Comparison of ENCODE assay signal across 8 cellular contexts in the genomic region with DNA sequence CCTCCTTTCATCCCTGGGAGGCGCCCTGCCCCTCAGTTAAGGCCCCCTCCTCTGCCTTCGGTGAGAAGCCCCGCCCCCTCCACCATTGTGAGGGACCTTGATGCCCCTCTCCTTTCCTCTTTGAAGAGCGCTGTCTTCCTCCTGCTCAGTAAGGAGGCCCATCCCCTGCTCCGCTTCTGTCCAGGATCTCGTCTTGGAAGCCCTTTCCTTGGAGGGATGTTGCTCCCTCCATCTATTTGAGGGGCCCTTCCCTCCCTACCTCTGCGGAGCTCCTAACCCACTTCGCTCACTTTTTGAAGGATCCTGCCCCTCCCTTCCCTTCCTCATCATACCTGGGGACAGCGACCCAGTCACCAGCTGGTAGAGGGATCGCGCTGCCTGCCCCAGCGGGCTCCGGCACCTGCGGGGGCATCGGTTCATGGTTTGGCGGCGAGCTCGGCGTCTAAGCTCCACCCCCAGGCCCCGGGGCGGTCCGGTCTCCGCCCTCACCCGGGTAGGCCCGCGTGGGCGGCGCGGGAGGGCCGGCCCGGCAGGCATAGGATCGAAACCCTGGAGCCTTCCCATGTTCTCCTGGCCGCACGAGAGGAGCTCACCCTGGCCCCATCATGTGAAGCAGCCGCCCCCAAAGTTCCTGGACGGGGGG. TPM values are rescaled to one million over a fixed set of nuclear protein-coding genes. Genes with fewer than 3 reads are reported as not detected.
DNase-seq lines count a peak whose midpoint lies in the region; ATAC-seq and TF ChIP-seq lines count a peak whose summit lies in the region.

No MANE protein-coding gene starts in this region.

- no peaks in the 10 kb centered on the region for H3K9me3 Mint-ChIP-seq in activated naive CD8-positive, alpha-beta T cell treated with anti-CD3 and anti-CD28 coated beads, Interleukin-2, amount 10 ng/mL, durations not matched to agents 7 days and 5 days

- no peak overlapping the region for H3K27ac Mint-ChIP-seq in activated naive CD8-positive, alpha-beta T cell treated with anti-CD3 and anti-CD28 coated beads, Interleukin-2, amount 10 ng/mL, durations not matched to agents 7 days and 5 days

- ATAC-seq in GM21381 (IDR thresholded peaks at IDR 0.05; ENCODE audit: unreplicated experiment), result peak; percentile 34
- peak; percentile 60 for ATAC-seq in activated naive CD8-positive, alpha-beta T cell treated with anti-CD3 and anti-CD28 coated beads, Interleukin-2, amount 10 ng/mL, durations not matched to agents 7 days and 5 days (ENCODE audit: low read depth)

- peak; percentile 16 for DNase-seq in RPMI7951 (ENCODE audit: low read depth)
- peak; percentile 76 for DNase-seq in activated naive CD8-positive, alpha-beta T cell treated with anti-CD3 and anti-CD28 coated beads, Interleukin-2, amount 10 ng/mL, durations not matched to agents 7 days and 5 days
- DNase-seq in right atrium auricular region (ENCODE audit: low spot score), result no peak
- DNase-seq in sigmoid colon, result no peak
- DNase-seq in Kasumi-1 (lab: John Stamatoyannopoulos, UW), result no peak
- DNase-seq in NCI-H446 (lab: John Stamatoyannopoulos, UW), result no peak
- DNase-seq in NCI-H1694 treated with DMSO at 0.1 percent for 48 hours (lab: John Stamatoyannopoulos, UW), result no peak

- H3K4me3 Mint-ChIP-seq in activated naive CD8-positive, alpha-beta T cell treated with anti-CD3 and anti-CD28 coated beads, Interleukin-2, amount 10 ng/mL, durations not matched to agents 7 days and 5 days, result peak overlapping the region; percentile 76

- no peaks in the 10 kb centered on the region for H3K9me3 ChIP-seq in right atrium auricular region
- H3K9me3 ChIP-seq in sigmoid colon, result no peaks in the 10 kb centered on the region

- intact Hi-C loops in sigmoid colon (cut with DNase I), result loop anchor here (5.0 kb wide), 2 partner anchors 173 to 233 kb away; no protein-coding TSS in a partner anchor

- H3K4me1 ChIP-seq in right atrium auricular region, result peaks cover 0 to 61% of the 10 kb centered on the region in 2 donors
- H3K4me1 ChIP-seq in sigmoid colon, result peaks cover 0 to 38% (median 34%) of the 10 kb centered on the region in 4 donors

- peaks cover 20% of the 10 kb centered on the region for H3K27me3 Mint-ChIP-seq in activated naive CD8-positive, alpha-beta T cell treated with anti-CD3 and anti-CD28 coated beads, Interleukin-2, amount 10 ng/mL, durations not matched to agents 7 days and 5 days

- peaks cover 43% of the 10 kb centered on the region for H3K4me1 Mint-ChIP-seq in activated naive CD8-positive, alpha-beta T cell treated with anti-CD3 and anti-CD28 coated beads, Interleukin-2, amount 10 ng/mL, durations not matched to agents 7 days and 5 days

- H3K36me3 ChIP-seq in right atrium auricular region, result no peaks in the 10 kb centered on the region
- no peaks in the 10 kb centered on the region for H3K36me3 ChIP-seq in sigmoid colon

- WGBS in sigmoid colon, 2 donors, result 13 to 20% methylated on average over 36 of the region's 36 CpGs

- H3K27ac ChIP-seq in right atrium auricular region (peak overlapping the region; percentile 56 to 64), sigmoid colon (no peak overlapping the region)

- H3K4me3 ChIP-seq in right atrium auricular region (peak overlapping the region; percentile 20 to 58), sigmoid colon (peak overlapping the region in 3 of 4 donors; percentile 21 to 37 (median 37))

- TF ChIP-seq CTCF in right atrium auricular region (IDR thresholded peaks at IDR 0.05) (no peak), sigmoid colon (IDR thresholded peaks at IDR 0.05) (no peak)

- TF ChIP-seq EP300 in sigmoid colon (IDR thresholded peaks at IDR 0.05), result no peak

- no peak for TF ChIP-seq POLR2A in sigmoid colon (IDR thresholded peaks at IDR 0.05)

- H3K27me3 ChIP-seq in right atrium auricular region (no peaks in the 10 kb centered on the region), sigmoid colon (peaks cover 0 to 5% (median 0%) of the 10 kb centered on the region in 3 donors)

- POLR2A ChIA-PET in activated naive CD8-positive, alpha-beta T cell treated with anti-CD3 and anti-CD28 coated beads, Interleukin-2, amount 10 ng/mL, durations not matched to agents 7 days and 5 days (lab: Charles Lee), result interaction anchor here (0.5 to 3.4 kb wide), 6 partner anchors 21 to 264 kb away, joined by 3 to 28 read pairs (median 4); partner anchors contain the start of genes NPM3 and OGA

- H3K36me3 Mint-ChIP-seq in activated naive CD8-positive, alpha-beta T cell treated with anti-CD3 and anti-CD28 coated beads, Interleukin-2, amount 10 ng/mL, durations not matched to agents 7 days and 5 days, result no peaks in the 10 kb centered on the region

RNA-seq across cellular contexts. Expression of gene KCNIP2, which starts 4.1 kb away (rescaled TPM):
- total RNA-seq in RPMI7951 (2014; rRNA removed; shearing (Covaris generic)), result 0.12 and 0.59 TPM in 2 replicates
- total RNA-seq in activated naive CD8-positive, alpha-beta T cell treated with anti-CD3 and anti-CD28 coated beads, Interleukin-2, amount 10 ng/mL, durations not matched to agents 7 days and 5 days, result 1 to 10 TPM; 3.1 to 4.1 TPM
- total RNA-seq in right atrium auricular region (100 to 1,000 TPM; 192 to 653 TPM), sigmoid colon (1 to 10 TPM; 1.8 to 7.1 (median 2.6) TPM)
- polyA plus RNA-seq in sigmoid colon, result 1 to 10 TPM in 1 of 3 donors, not detected in 2; 3.3 TPM

RNA-seq across cellular contexts. Expression of gene OGA, which starts 21.3 kb away (rescaled TPM):
- 39.7 and 41.7 TPM in 2 replicates for total RNA-seq in RPMI7951 (2014; rRNA removed; shearing (Covaris generic))
- 100 to 1,000 TPM; 207 to 212 TPM for total RNA-seq in activated naive CD8-positive, alpha-beta T cell treated with anti-CD3 and anti-CD28 coated beads, Interleukin-2, amount 10 ng/mL, durations not matched to agents 7 days and 5 days
- total RNA-seq in right atrium auricular region (10 to 100 TPM; 41.6 to 50.9 TPM), sigmoid colon (100 to 1,000 TPM; 124 to 143 (median 140) TPM)
- 10 to 100 TPM; 15.7 to 60.5 (median 23.4) TPM for polyA plus RNA-seq in sigmoid colon

RNA-seq across cellular contexts. Expression of gene NPM3, which starts 56.3 kb away (rescaled TPM):
- 32.3 and 69.6 TPM in 2 replicates for total RNA-seq in RPMI7951 (2014; rRNA removed; shearing (Covaris generic))
- total RNA-seq in activated naive CD8-positive, alpha-beta T cell treated with anti-CD3 and anti-CD28 coated beads, Interleukin-2, amount 10 ng/mL, durations not matched to agents 7 days and 5 days, result 10 to 100 TPM; 29.2 to 30.5 TPM
- total RNA-seq in right atrium auricular region (10 to 100 TPM in 1 of 2 donors, 1 to 10 TPM in 1; 6.2 to 14.7 TPM), sigmoid colon (10 to 100 TPM; 23.0 to 45.7 (median 29.8) TPM)
- 10 to 100 TPM; 17.8 to 64.9 (median 26.4) TPM for polyA plus RNA-seq in sigmoid colon

Comparison
In these comparisons a context has a peak if more than half of its experiments do, and no peak if none do; other contexts are left out.
1. DNase-seq: peak in RPMI7951 (single experiment) and activated naive CD8-positive, alpha-beta T cell treated with anti-CD3 and anti-CD28 coated beads, Interleukin-2, amount 10 ng/mL, durations not matched to agents 7 days and 5 days (single experiment); none in right atrium auricular region (single experiment), sigmoid colon (single experiment), Kasumi-1 (0 of 2), NCI-H446 (0 of 2) and NCI-H1694 treated with DMSO at 0.1 percent for 48 hours (single experiment).
2. H3K27ac ChIP-seq: peak in right atrium auricular region (2 of 2); none in sigmoid colon (0 of 4).
3. RNA of gene KCNIP2, which starts 4.1 kb away (total RNA-seq): 192 to 653 TPM in right atrium auricular region; 3.1 to 4.1 TPM in activated naive CD8-positive, alpha-beta T cell treated with anti-CD3 and anti-CD28 coated beads, Interleukin-2, amount 10 ng/mL, durations not matched to agents 7 days and 5 days, 1.8 to 7.1 TPM in sigmoid colon and 0.12 to 0.59 TPM in RPMI7951; every median in the first group is over 10 times any median in the second.